In the genomic region with DNA sequence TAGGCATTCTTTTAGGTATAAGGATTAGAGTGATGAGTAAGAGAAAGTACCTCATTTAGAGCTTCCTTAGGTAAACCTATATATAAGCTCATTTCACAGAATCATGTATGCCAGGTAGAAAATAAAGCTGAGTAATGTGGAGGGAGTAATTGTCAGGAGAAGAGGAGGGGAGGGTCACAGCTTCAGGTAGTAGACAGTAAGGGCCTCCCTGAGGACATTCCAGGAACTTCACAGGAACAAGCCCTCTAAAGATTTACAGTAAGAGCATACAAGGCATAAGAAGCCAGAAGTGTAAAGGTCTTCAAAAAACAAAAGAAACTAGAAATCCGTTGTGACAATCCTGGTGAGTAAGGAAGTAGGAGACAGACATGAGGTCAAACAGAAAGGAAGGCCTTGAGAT, we compare ENCODE assay signal across 21 cellular contexts. TPM values are rescaled to one million over a fixed set of nuclear protein-coding genes. Genes with fewer than 3 reads are reported as not detected.
DNase-seq lines count a peak whose midpoint lies in the region; ATAC-seq and TF ChIP-seq lines count a peak whose summit lies in the region.
"Had no signal": no experiment of that assay in that cellular context is flagged by ENCODE, and none has a peak within 500 bp of the region (broad histone marks: within the 10 kb centered on the region; RNA-seq: fewer than 3 reads in every experiment).

No MANE protein-coding gene starts in this region.

- no peaks in the 10 kb centered on the region for H3K9me3 Mint-ChIP-seq in GM23338
- H3K9me3 Mint-ChIP-seq: activated CD4-positive, alpha-beta memory T cell treated with anti-CD3 and anti-CD28 coated beads, Interleukin-2, amount 10 ng/mL, durations not matched to agents 7 days and 5 days had no signal

- H4K5ac ChIP-seq in mesendoderm (ENCODE audit: low read length) = no peak overlapping the region

- no peaks in the 10 kb centered on the region for H3F3A ChIP-seq in GM23338 (replicated peaks; ENCODE audit: low read depth)

- H3K79me2 ChIP-seq in GM23338 (replicated peaks; ENCODE audit: insufficient read depth) (no peaks in the 10 kb centered on the region), mesendoderm (ENCODE audit: control insufficient read depth, insufficient read depth, low read length) (no peaks in the 10 kb centered on the region)

- H3K4me1 Mint-ChIP-seq in GM23338 = peaks cover 8% of the 10 kb centered on the region; the same call in 1 of the 3 replicates
- H3K4me1 Mint-ChIP-seq: B cell had no signal

- H2BK120ac ChIP-seq in mesendoderm (ENCODE audit: low read depth, low read length) = no peak overlapping the region

- H2AK5ac ChIP-seq in mesendoderm (ENCODE audit: low read length) = no peak overlapping the region

- TF ChIP-seq CTCF in GM23338 (conservative IDR thresholded peaks at IDR 0.05; ENCODE audit: low read depth in 2 of 2) = peak; percentile 29 to 35; a peak in 3 of 4 replicates
- TF ChIP-seq CTCF in Panc1 (IDR thresholded peaks at IDR 0.05) = peak; percentile 9; the same call in 1 of the 2 replicates
- TF ChIP-seq CTCF in epithelial cell of esophagus (IDR thresholded peaks at IDR 0.05; ENCODE audit: insufficient read depth, low read depth, low read length, missing control alignments) = peak; percentile 14

- no peak overlapping the region for H3K27ac ChIP-seq in GM23338 (ENCODE audit: low read depth)
- H3K27ac ChIP-seq in Panc1 (ENCODE audit: low read length) = no peak overlapping the region
- no peak overlapping the region for H3K27ac ChIP-seq in mesendoderm (ENCODE audit: low read depth, low read length)
- H3K27ac ChIP-seq: esophagus muscularis mucosa had no signal

- ATAC-seq in GM23338 (peak; percentile 81), Panc1 (no peak), HG02588 (IDR thresholded peaks at IDR 0.05; ENCODE audit: unreplicated experiment) (no peak), HG03108 (IDR thresholded peaks at IDR 0.05; ENCODE audit: unreplicated experiment) (no peak)
- ATAC-seq: left ventricle myocardium superior had no signal

- H2BK5ac ChIP-seq in mesendoderm (ENCODE audit: low read length) = no peak overlapping the region

- H3K9me3 ChIP-seq in Panc1 (ENCODE audit: control insufficient read depth, insufficient read depth, low read depth, low read length) = no peaks in the 10 kb centered on the region
- H3K9me3 ChIP-seq: esophagus muscularis mucosa had no signal

- H3K9me2 ChIP-seq in GM23338 (ENCODE audit: insufficient read depth) = no peaks in the 10 kb centered on the region

- H3K9ac ChIP-seq in mesendoderm (ENCODE audit: low read length) = no peak overlapping the region

- H4K20me1 ChIP-seq in GM23338 (replicated peaks; ENCODE audit: insufficient read depth) = no peaks in the 10 kb centered on the region

- H3K4ac ChIP-seq in mesendoderm (ENCODE audit: low read depth, low read length) = no peak overlapping the region

- no peak overlapping the region for H3K18ac ChIP-seq in mesendoderm (ENCODE audit: low read length)

- POLR2A ChIA-PET in Panc1 (lab: Charles Lee) = no interaction called here

- H2BK15ac ChIP-seq in mesendoderm (replicated peaks; ENCODE audit: low read depth) = no peak overlapping the region

- H3K27me3 Mint-ChIP-seq in GM23338 (ENCODE audit: insufficient read depth, low read depth, poor library complexity) = no peaks in the 10 kb centered on the region
- H3K27me3 Mint-ChIP-seq: activated CD4-positive, alpha-beta memory T cell treated with anti-CD3 and anti-CD28 coated beads, Interleukin-2, amount 10 ng/mL, durations not matched to agents 7 days and 5 days; B cell had no signal

- no peaks in the 10 kb centered on the region for H3K36me3 Mint-ChIP-seq in GM23338 (ENCODE audit: low read depth)

- H3K4me1 ChIP-seq in GM23338 (ENCODE audit: insufficient read depth) (peaks cover 4% of the 10 kb centered on the region; the same call in 1 of the 2 replicates), Panc1 (ENCODE audit: control insufficient read depth, insufficient read depth, low read length) (no peaks in the 10 kb centered on the region; the same call in 1 of the 2 replicates), mesendoderm (ENCODE audit: control insufficient read depth, low read depth, low read length) (no peaks in the 10 kb centered on the region)

- in situ Hi-C loops in Panc1 (cut with HindIII; ENCODE audit: low pct_unique_long_range_greater_than_20kb, low sequenced_read_pairs) = no loop called here

- no peaks in the 10 kb centered on the region; the same call in 1 of the 2 replicates for H3K36me3 ChIP-seq in GM23338 (ENCODE audit: insufficient read depth)
- peaks cover 2% of the 10 kb centered on the region; the same call in 1 of the 2 replicates for H3K36me3 ChIP-seq in Panc1 (ENCODE audit: control insufficient read depth, insufficient read depth, low read length)
- no peaks in the 10 kb centered on the region for H3K36me3 ChIP-seq in mesendoderm (ENCODE audit: control insufficient read depth, insufficient read depth, low read length)

- WGBS in mesendoderm (ENCODE audit: extremely low coverage, insufficient coverage, low lambda C conversion rate) = no CpG with 5 or more reads among the region's 1 CpG

- no peak overlapping the region for H3K23ac ChIP-seq in mesendoderm (ENCODE audit: low read length)

- H4K8ac ChIP-seq in mesendoderm (ENCODE audit: low read depth, low read length) = no peak overlapping the region

- H2AFZ ChIP-seq in GM23338 = no peak overlapping the region

- H3K27ac Mint-ChIP-seq in GM23338 = no peak overlapping the region
- H3K27ac Mint-ChIP-seq: activated CD4-positive, alpha-beta memory T cell treated with anti-CD3 and anti-CD28 coated beads, Interleukin-2, amount 10 ng/mL, durations not matched to agents 7 days and 5 days; B cell had no signal

- DNase-seq in GM23338 (ENCODE audit: low spot score) = peak; percentile 46
- DNase-seq in Panc1 (ENCODE audit: low read depth, low spot score) = no peak
- peak; percentile 13 for DNase-seq in epithelial cell of esophagus (ENCODE audit: low read depth)
- peak; percentile 58 for DNase-seq in mesendoderm
- DNase-seq in NCI-H748 treated with DMSO at 0.1 percent for 48 hours (lab: John Stamatoyannopoulos, UW) = no peak
- DNase-seq: activated CD4-positive, alpha-beta memory T cell treated with anti-CD3 and anti-CD28 coated beads, Interleukin-2, amount 10 ng/mL, durations not matched to agents 7 days and 5 days; activated naive CD4-positive, alpha-beta T cell treated with anti-CD3 and anti-CD28 coated beads, Interleukin-2, amount 50 U/mL, for 16 hours; aorta; central memory CD4-positive, alpha-beta T cell; effector CD4-positive, alpha-beta T cell; left ventricle myocardium superior; NCI-H1436 treated with DMSO at 0.1 percent for 48 hours; NCI-H2171 treated with DMSO at 0.1 percent for 48 hours; NCI-H82; occipital lobe; retina; stimulated activated CD4-positive, alpha-beta T cell treated with anti-CD3 and anti-CD28 coated beads, Interleukin-12 subunit alpha, Interleukin-12 subunit beta, amount 100 ng/mL, for 4 hours had no signal

- intact Hi-C loops in Panc1 (cut with micrococcal nuclease; ENCODE audit: unreplicated experiment) = loop anchor here (10.0 kb wide), 1 partner anchor 105 kb away; no protein-coding TSS in a partner anchor

- H3K79me1 ChIP-seq in mesendoderm (ENCODE audit: low read length) = no peaks in the 10 kb centered on the region

- H3K4me3 Mint-ChIP-seq in GM23338 = no peak overlapping the region
- H3K4me3 Mint-ChIP-seq: activated CD4-positive, alpha-beta memory T cell treated with anti-CD3 and anti-CD28 coated beads, Interleukin-2, amount 10 ng/mL, durations not matched to agents 7 days and 5 days; B cell had no signal

- H3K4me2 ChIP-seq in GM23338 (no peak overlapping the region), mesendoderm (ENCODE audit: low read length) (no peak overlapping the region)

- H3K27me3 ChIP-seq in GM23338 (ENCODE audit: insufficient read depth) (no peaks in the 10 kb centered on the region), Panc1 (ENCODE audit: control insufficient read depth, insufficient read depth, low read length) (no peaks in the 10 kb centered on the region), mesendoderm (ENCODE audit: insufficient read depth, low read length, poor library complexity) (no peaks in the 10 kb centered on the region)
- H3K27me3 ChIP-seq: esophagus muscularis mucosa had no signal

- H3K4me3 ChIP-seq in GM23338 (no peak overlapping the region), Panc1 (ENCODE audit: low read depth in 2 of 2, low read length in 2 of 2) (no peak overlapping the region), epithelial cell of esophagus (ENCODE audit: low read length) (no peak overlapping the region), mesendoderm (ENCODE audit: low read length) (no peak overlapping the region)
- H3K4me3 ChIP-seq: esophagus muscularis mucosa had no signal

- CTCF ChIA-PET in Panc1 (lab: Charles Lee) = no interaction called here

- H3K56ac ChIP-seq in mesendoderm (ENCODE audit: low read length) = no peak overlapping the region

- no TSS peak for BruUV-seq in Panc1 (replicated peaks; lab: Mats Ljungman, UMichigan)

RNA-seq across cellular contexts. Expression of a gene that starts 57.6 kb away (rescaled TPM):
- total RNA-seq in GM23338 (2014; rRNA removed; shearing (Covaris generic)) = 32.1 and 36.7 TPM in 2 replicates
- polyA plus RNA-seq in GM23338 (2016; fragmentation: Nextera tagmentation; extraction: Ambion mirVana) = 15.5 and 16.3 TPM in 2 replicates
- total RNA-seq in Panc1 (2021; ENCODE audit: unreplicated experiment) = 39.2 TPM
- 20.3 TPM for polyA plus RNA-seq in Panc1 (2012; ENCODE audit: insufficient read length)
- polyA plus RNA-seq in mesendoderm (2013, experiment 1 of 2) = 19.5 TPM
- polyA plus RNA-seq in mesendoderm (2013, experiment 2 of 2) = 20.7 TPM

Comparison
In these comparisons a context has a peak if more than half of its experiments do, and no peak if none do; other contexts are left out.
1. DNase-seq: peak in GM23338 (single experiment), epithelial cell of esophagus (single experiment) and mesendoderm (single experiment); none in Panc1 (single experiment) and NCI-H748 treated with DMSO at 0.1 percent for 48 hours (single experiment).
2. Peak in every context shown above with its lines, with median percentiles within 50 percentile points of each other: CTCF ChIP-seq.